ENCODE assay signal across 20 cellular contexts in genomic region chr20:59764037-59764436, GRCh38.
DNase-seq lines count a peak whose midpoint lies in the region; ATAC-seq and TF ChIP-seq lines count a peak whose summit lies in the region.
"Had no signal": no experiment of that assay in that cellular context is flagged by ENCODE, and none has a peak within 500 bp of the region (broad histone marks: within the 10 kb centered on the region; RNA-seq: fewer than 3 reads in every experiment).

No MANE protein-coding gene starts in this region.

- no peaks in the 10 kb centered on the region for H3K79me2 ChIP-seq in osteoblast (ENCODE audit: insufficient read depth, low read length)

- no peaks in the 10 kb centered on the region for H3K9me3 ChIP-seq in osteoblast (ENCODE audit: low read depth, low read length)
- H3K9me3 ChIP-seq: A549, Caco-2 had no signal

- no peak overlapping the region for H2AFZ ChIP-seq in osteoblast (ENCODE audit: low read length)

- no peaks in the 10 kb centered on the region for H3K27me3 ChIP-seq in osteoblast (ENCODE audit: insufficient read depth, low read length)
- H3K27me3 ChIP-seq: BLaER1 treated with 17β-estradiol and CSF1 and Interleukin-3, amounts not matched to agents 10 nM and 100 nM had no signal

- H3K4me2 ChIP-seq in osteoblast (ENCODE audit: insufficient read depth, low read length), result no peak overlapping the region
- H3K4me2 ChIP-seq: A549; BLaER1 treated with 17β-estradiol and CSF1 and Interleukin-3, amounts not matched to agents 10 nM and 100 nM had no signal

- H3K4me1 ChIP-seq in osteoblast (ENCODE audit: insufficient read depth, low read length), result no peaks in the 10 kb centered on the region
- H3K4me1 ChIP-seq: A549, Caco-2 had no signal

- H3K27ac ChIP-seq in osteoblast (ENCODE audit: low read depth, low read length), result no peak overlapping the region
- H3K27ac ChIP-seq: 22Rv1; A549; BLaER1 treated with 17β-estradiol and CSF1 and Interleukin-3, amounts not matched to agents 10 nM and 100 nM; C4-2B had no signal

- peak; percentile 55 for ATAC-seq in left lobe of liver
- ATAC-seq: A549; CD8-positive, alpha-beta T cell; GM12878 had no signal

- no peaks in the 10 kb centered on the region for H3K36me3 ChIP-seq in osteoblast (ENCODE audit: insufficient read depth, low read length)

- H4K20me1 ChIP-seq in osteoblast (ENCODE audit: insufficient read depth, low read length), result no peaks in the 10 kb centered on the region

- TF ChIP-seq CTCF in osteoblast (IDR thresholded peaks at IDR 0.05; ENCODE audit: extremely low read depth, low read depth, low read length), result no peak

- no peak overlapping the region for H3K4me3 ChIP-seq in osteoblast (ENCODE audit: insufficient read depth, low read length)
- H3K4me3 ChIP-seq: A549; BLaER1 treated with 17β-estradiol and CSF1 and Interleukin-3, amounts not matched to agents 10 nM and 100 nM; GM12878 had no signal

- DNase-seq in SKM-1 treated with dmso at 0.1 percent for 144 hours (lab: John Stamatoyannopoulos, UW; ENCODE audit: unreplicated experiment) (peak; percentile 17), SKM-1 (lab: John Stamatoyannopoulos, UW; ENCODE audit: unreplicated experiment) (no peak), MV-4-11 (lab: John Stamatoyannopoulos, UW) (peak; percentile 20), left lobe of liver (ENCODE audit: low spot score) (no peak), osteoblast (ENCODE audit: insufficient read length, low spot score, missing footprints) (peak; percentile 65), NCI-H524 treated with DMSO at 0.1 percent for 48 hours (lab: John Stamatoyannopoulos, UW) (no peak), DMS79 treated with DMSO at 0.1 percent for 48 hours (lab: John Stamatoyannopoulos, UW) (no peak)
- DNase-seq: AML-193; Caco-2; Calu3; CD4-positive, alpha-beta T cell; CD8-positive, alpha-beta T cell; DND-41; EL; GDM1 had no signal

Comparison
In these comparisons a context has a peak if more than half of its experiments do, and no peak if none do; other contexts are left out.
1. DNase-seq: peak in SKM-1 treated with dmso at 0.1 percent for 144 hours (single experiment), MV-4-11 (single experiment) and osteoblast (single experiment); none in SKM-1 (single experiment), left lobe of liver (single experiment), NCI-H524 treated with DMSO at 0.1 percent for 48 hours (single experiment) and DMS79 treated with DMSO at 0.1 percent for 48 hours (single experiment).